Comparison of ENCODE assay signal across 10 cellular contexts in the genomic region with DNA sequence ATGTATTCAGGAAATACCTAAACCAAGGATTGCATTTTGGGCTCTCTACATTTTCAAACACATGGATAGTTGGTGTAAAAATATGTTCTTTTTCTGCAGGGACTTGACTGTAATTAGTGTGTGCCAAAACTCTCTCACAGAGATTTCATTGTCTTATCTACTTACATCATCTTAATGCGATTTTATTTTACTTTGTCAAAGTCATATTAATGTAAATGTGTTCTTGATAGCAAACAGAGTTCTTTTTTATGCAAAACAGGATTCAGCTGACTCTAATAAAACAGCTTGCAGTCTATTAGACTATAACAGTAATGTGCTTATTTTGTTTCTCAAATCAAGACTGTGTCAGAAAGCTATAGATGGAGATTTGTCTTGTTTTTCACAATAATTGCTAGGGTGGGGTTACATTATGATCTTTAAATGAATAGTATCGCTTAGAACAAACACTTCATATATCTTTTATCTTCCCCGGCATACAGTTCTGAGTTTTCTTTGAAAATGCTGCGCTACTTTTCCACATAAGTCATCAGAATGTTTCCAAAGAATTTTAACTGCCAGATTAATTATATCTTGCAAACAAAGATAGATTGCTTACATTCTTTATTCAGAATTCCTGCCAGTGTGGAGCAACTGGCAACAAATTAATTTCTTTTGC.
A peak's percentile ranks its signal among the peaks of the same experiment; 100 is the strongest.
DNase-seq lines count a peak whose midpoint lies in the region; ATAC-seq and TF ChIP-seq lines count a peak whose summit lies in the region.
"Had no signal": no experiment of that assay in that cellular context is flagged by ENCODE, and none has a peak within 500 bp of the region (broad histone marks: within the 10 kb centered on the region; RNA-seq: fewer than 3 reads in every experiment).

No MANE protein-coding gene starts in this region.

- peak overlapping the region; percentile 0 for H3K4me3 ChIP-seq in coronary artery
- H3K4me3 ChIP-seq in osteoblast (ENCODE audit: insufficient read depth, low read length), result peak overlapping the region; percentile 7

- TF ChIP-seq CTCF in coronary artery (IDR thresholded peaks at IDR 0.05), result no peak
- no peak for TF ChIP-seq CTCF in osteoblast (IDR thresholded peaks at IDR 0.05; ENCODE audit: extremely low read depth, low read depth, low read length)
- TF ChIP-seq CTCF in GM13976 (IDR thresholded peaks at IDR 0.05; ENCODE audit: borderline replicate concordance, control extremely low read depth, extremely low read depth, insufficient read depth, missing control alignments), result no peak

- no peaks in the 10 kb centered on the region for H3K36me3 ChIP-seq in osteoblast (ENCODE audit: insufficient read depth, low read length)

- H3K27me3 Mint-ChIP-seq in stimulated activated naive CD8-positive, alpha-beta T cell treated with anti-CD3 and anti-CD28 coated beads, Interleukin-15, amount 100 ng/mL, for 72 hours, result no peaks in the 10 kb centered on the region

- no peak overlapping the region for H3K4me3 Mint-ChIP-seq in stimulated activated naive CD8-positive, alpha-beta T cell treated with anti-CD3 and anti-CD28 coated beads, Interleukin-15, amount 100 ng/mL, for 72 hours

- H4K20me1 ChIP-seq in osteoblast (ENCODE audit: insufficient read depth, low read length), result no peaks in the 10 kb centered on the region

- peak overlapping the region; percentile 19 to 52 for H3K27ac ChIP-seq in coronary artery
- H3K27ac ChIP-seq in osteoblast (ENCODE audit: low read depth, low read length), result peak overlapping the region; percentile 68

- in situ Hi-C loops in ACHN (cut with HindIII; ENCODE audit: low pct_ligation_motif_present, low pct_unique_long_range_greater_than_20kb, low sequenced_read_pairs) (no loop called here), GM13976 (cut with MboI; ENCODE audit: low sequenced_read_pairs, unreplicated experiment) (no loop called here)

- peak; percentile 9 for DNase-seq in ACHN
- peak; percentile 71 for DNase-seq in NCI-H526 treated with DMSO at 0.1 percent for 48 hours (lab: John Stamatoyannopoulos, UW)
- no peak for DNase-seq in coronary artery (ENCODE audit: low spot score)
- no peak for DNase-seq in osteoblast (ENCODE audit: insufficient read length, low spot score, missing footprints)
- DNase-seq in GM13976 (ENCODE audit: low spot score), result no peak
- no peak for DNase-seq in stimulated activated naive CD8-positive, alpha-beta T cell treated with anti-CD3 and anti-CD28 coated beads, Interleukin-15, amount 100 ng/mL, for 72 hours
- DNase-seq in AG08396 (ENCODE audit: low spot score), result no peak
- DNase-seq: C1 segment of cervical spinal cord, KG1 had no signal

- no peak overlapping the region for H3K27ac Mint-ChIP-seq in stimulated activated naive CD8-positive, alpha-beta T cell treated with anti-CD3 and anti-CD28 coated beads, Interleukin-15, amount 100 ng/mL, for 72 hours

- H3K4me1 Mint-ChIP-seq in stimulated activated naive CD8-positive, alpha-beta T cell treated with anti-CD3 and anti-CD28 coated beads, Interleukin-15, amount 100 ng/mL, for 72 hours, result peaks cover 19% of the 10 kb centered on the region

- ATAC-seq in GM18907 (IDR thresholded peaks at IDR 0.05; ENCODE audit: unreplicated experiment), result no peak
- ATAC-seq in stimulated activated naive CD8-positive, alpha-beta T cell treated with anti-CD3 and anti-CD28 coated beads, Interleukin-15, amount 100 ng/mL, for 72 hours, result no peak

- H2AFZ ChIP-seq in osteoblast (ENCODE audit: low read length), result no peak overlapping the region

- H3K27me3 ChIP-seq in osteoblast (ENCODE audit: insufficient read depth, low read length), result no peaks in the 10 kb centered on the region

- H3K4me2 ChIP-seq in osteoblast (ENCODE audit: insufficient read depth, low read length), result peak overlapping the region; percentile 64

- H3K4me1 ChIP-seq in osteoblast (ENCODE audit: insufficient read depth, low read length), result peaks cover 40% of the 10 kb centered on the region

- no peaks in the 10 kb centered on the region for H3K9me3 ChIP-seq in osteoblast (ENCODE audit: low read depth, low read length)

- H3K79me2 ChIP-seq in osteoblast (ENCODE audit: insufficient read depth, low read length), result no peaks in the 10 kb centered on the region

- H3K9me3 Mint-ChIP-seq in stimulated activated naive CD8-positive, alpha-beta T cell treated with anti-CD3 and anti-CD28 coated beads, Interleukin-15, amount 100 ng/mL, for 72 hours, result no peaks in the 10 kb centered on the region

Comparison
In these comparisons a context has a peak if more than half of its experiments do, and no peak if none do; other contexts are left out.
1. DNase-seq: peak in ACHN (single experiment) and NCI-H526 treated with DMSO at 0.1 percent for 48 hours (single experiment); none in coronary artery (single experiment), osteoblast (single experiment), GM13976 (single experiment), stimulated activated naive CD8-positive, alpha-beta T cell treated with anti-CD3 and anti-CD28 coated beads, Interleukin-15, amount 100 ng/mL, for 72 hours (0 of 2) and AG08396 (single experiment).